In genomic region chr16:4336701-4337539, GRCh38 we compare ENCODE assay signal across 2 cellular contexts.
TF ChIP-seq lines count a peak whose summit lies in the region.

No MANE protein-coding gene starts in this region.

TF ChIP-seq in K562, 482 proteins besides CTCF, POLR2A, EP300 and RAD21:
- TF ChIP-seq HNRNPL (IDR thresholded peaks at IDR 0.05; ENCODE audit: low read depth, low read length) (peak; percentile 67), RBM39 (optimal IDR thresholded peaks at IDR 0.05; ENCODE audit: low read depth, low read length) (no peak), ZNF133 (CRISPR knock-in tag; IDR thresholded peaks at IDR 0.05) (no peak), POLR2G (IDR thresholded peaks at IDR 0.05; ENCODE audit: low read depth, low read length) (peak; percentile 55; the same call in 1 of the 2 replicates), FIP1L1 (IDR thresholded peaks at IDR 0.05; ENCODE audit: low read depth, low read length, poor library complexity, severe bottlenecking) (peak; percentile 43), ATF6 (CRISPR knock-in tag; IDR thresholded peaks at IDR 0.05) (no peak), SMARCC2 (IDR thresholded peaks at IDR 0.05; ENCODE audit: low read depth) (no peak), ETV6 (IDR thresholded peaks at IDR 0.05; ENCODE audit: borderline replicate concordance in 1 of 2, low read depth in 2 of 2, low read length in 1 of 2) (no peak), ETV6 (CRISPR knock-in tag; IDR thresholded peaks at IDR 0.05; ENCODE audit: borderline replicate concordance) (no peak), ZKSCAN1 (IDR thresholded peaks at IDR 0.05; ENCODE audit: low read depth, low read length) (peak; percentile 65; the same call in 1 of the 2 replicates), ZNF143 (CRISPR knock-in tag; IDR thresholded peaks at IDR 0.05) (no peak), CBFB (CRISPR knock-in tag; IDR thresholded peaks at IDR 0.05) (no peak), HES1 (IDR thresholded peaks at IDR 0.05; ENCODE audit: low read depth) (no peak), ZC3H8 (IDR thresholded peaks at IDR 0.05) (no peak), CUX1 (CRISPR knock-in tag; IDR thresholded peaks at IDR 0.05) (no peak), ZNF830 (CRISPR knock-in tag; IDR thresholded peaks at IDR 0.05) (no peak), MXI1 (IDR thresholded peaks at IDR 0.05; ENCODE audit: low read depth, low read length) (no peak), SAP30 (IDR thresholded peaks at IDR 0.05; ENCODE audit: borderline replicate concordance, insufficient read depth, low read depth, low read length, poor library complexity, severe bottlenecking) (no peak)

TF ChIP-seq in HEK293T, 16 proteins besides CTCF, POLR2A, EP300 and RAD21:
- no peak for TF ChIP-seq CTBP1 (IDR thresholded peaks at IDR 0.05; ENCODE audit: borderline replicate concordance)
- no peak for TF ChIP-seq FOXM1 (IDR thresholded peaks at IDR 0.05; ENCODE audit: borderline replicate concordance)
- no peak for TF ChIP-seq HDGF (IDR thresholded peaks at IDR 0.05; ENCODE audit: borderline replicate concordance)
- no peak for TF ChIP-seq ELF4 (IDR thresholded peaks at IDR 0.05)
- no peak for TF ChIP-seq SUZ12 (IDR thresholded peaks at IDR 0.05)
- no peak for TF ChIP-seq ZNF384 (IDR thresholded peaks at IDR 0.05)
- no peak for TF ChIP-seq SP1 (IDR thresholded peaks at IDR 0.05)
- TF ChIP-seq NFRKB (IDR thresholded peaks at IDR 0.05) = no peak
- no peak for TF ChIP-seq FOXA1 (IDR thresholded peaks at IDR 0.05)
